33 cellular contexts compared by ENCODE assay signal in the genomic region with DNA sequence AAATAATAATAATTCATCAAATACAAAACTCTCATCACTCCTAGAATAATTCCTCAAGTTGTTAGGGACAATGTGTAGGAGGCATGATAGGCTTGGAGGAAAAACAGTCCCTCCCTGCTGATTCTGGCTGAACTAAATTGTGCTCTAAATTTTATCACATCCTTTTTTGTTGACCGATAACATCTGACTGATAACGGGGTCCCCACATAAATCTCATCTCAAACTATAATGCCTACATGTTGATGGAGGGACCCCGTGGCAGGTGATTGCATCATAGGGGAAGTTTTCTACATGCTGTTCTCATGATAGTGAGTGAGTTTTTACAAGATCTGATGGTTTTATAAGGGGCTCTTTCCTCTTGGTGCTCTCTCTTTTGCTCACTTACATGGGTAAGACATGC.
DNase-seq lines count a peak whose midpoint lies in the region; ATAC-seq, FAIRE-seq and TF ChIP-seq lines count a peak whose summit lies in the region.
"Had no signal": no experiment of that assay in that cellular context is flagged by ENCODE, and none has a peak within 500 bp of the region (broad histone marks: within the 10 kb centered on the region; RNA-seq: fewer than 3 reads in every experiment).

No MANE protein-coding gene starts in this region.

- in situ Hi-C loops in HepG2 (cut with HindIII; ENCODE audit: extremely low pct_ligation_motif_present, low pct_unique_long_range_greater_than_20kb), result no loop called here

- H3K4me3 ChIP-seq in SK-N-SH (ENCODE audit: low read depth in 2 of 2, low read length in 1 of 2) (no peak overlapping the region), HepG2 (replicated peaks in 1 of 3; ENCODE audit: insufficient read depth in 1 of 3, low read depth in 2 of 3, low read length in 3 of 3) (no peak overlapping the region), right lobe of liver (no peak overlapping the region), left lung (no peak overlapping the region)
- H3K4me3 ChIP-seq: A549; BLaER1; BLaER1 treated with 17β-estradiol and CSF1 and Interleukin-3, amounts not matched to agents 10 nM and 100 nM had no signal

- intact Hi-C loops in HepG2 (cut with micrococcal nuclease; ENCODE audit: unreplicated experiment) (no loop called here), right lobe of liver (cut with DNase I) (no loop called here), left lung (cut with DNase I) (no loop called here)

- WGBS in SK-N-SH (ENCODE audit: low lambda C conversion rate), result 11% methylated on average over 3 of the region's 3 CpGs
- 47% methylated on average over 3 of the region's 3 CpGs for WGBS in HepG2 (ENCODE audit: low lambda C conversion rate)
- WGBS in right lobe of liver (ENCODE audit: insufficient coverage, low coverage, low lambda C conversion rate, missing lambda C conversion rate), result 41% methylated on average over 3 of the region's 3 CpGs

- H3K9me3 ChIP-seq in SK-N-SH (no peaks in the 10 kb centered on the region), HepG2 (ENCODE audit: low read length) (peaks cover 93% of the 10 kb centered on the region), right lobe of liver (no peaks in the 10 kb centered on the region), left lung (peaks cover 0 to 12% of the 10 kb centered on the region in 2 donors)
- H3K9me3 ChIP-seq: A549; BE2C; BLaER1; BLaER1 treated with 17β-estradiol and CSF1 and Interleukin-3, amounts not matched to agents 10 nM and 100 nM; Caco-2 had no signal

- H3K9me2 ChIP-seq in SK-N-SH, result no peaks in the 10 kb centered on the region

- no peak for FAIRE-seq in HepG2 (lab: Jason Lieb, UNC)
- FAIRE-seq: A204.1, A549, D721Med had no signal

- TF ChIP-seq CTCF in SK-N-SH (IDR thresholded peaks at IDR 0.05), result no peak
- TF ChIP-seq CTCF in HepG2 (CRISPR knock-in tag; IDR thresholded peaks at IDR 0.05), result no peak
- no peak for TF ChIP-seq CTCF in right lobe of liver (IDR thresholded peaks at IDR 0.05)
- TF ChIP-seq CTCF in left lung (IDR thresholded peaks at IDR 0.05), result no peak

- DNase-seq in SK-N-SH (no peak), HepG2 (ENCODE audit: low spot score) (no peak), right lobe of liver (no peak), SK-N-DZ (ENCODE audit: low spot score) (peak; percentile 54), left lung (no peak)
- DNase-seq: 8988T; ACHN; AML-193; BE2C; C1 segment of cervical spinal cord; Caco-2; Calu3; CD4-positive, alpha-beta memory T cell; CD4-positive, alpha-beta T cell; CD4-positive, CD25-positive, alpha-beta regulatory T cell; CD8-positive, alpha-beta memory T cell; CD8-positive, alpha-beta T cell; COR-L47; DMS 273 treated with DMSO at 0.1 percent for 48 hours; DMS153; DMS53; DMS79; DMS79 treated with DMSO at 0.1 percent for 48 hours; DND-41; EL had no signal

- H2AFZ ChIP-seq in SK-N-SH (ENCODE audit: low read depth) (no peak overlapping the region), HepG2 (ENCODE audit: low read length) (no peak overlapping the region)

- H3K4me1 ChIP-seq in SK-N-SH (ENCODE audit: control insufficient read depth in 1 of 2, insufficient read depth in 2 of 2, low read depth in 1 of 2, low read length in 1 of 2), result no peaks in the 10 kb centered on the region; a peak in 1 of 4 replicates
- no peaks in the 10 kb centered on the region for H3K4me1 ChIP-seq in HepG2 (ENCODE audit: insufficient read depth, low read length)
- H3K4me1 ChIP-seq in right lobe of liver, result no peaks in the 10 kb centered on the region
- no peaks in the 10 kb centered on the region for H3K4me1 ChIP-seq in left lung
- H3K4me1 ChIP-seq: A549; BE2C; BLaER1; BLaER1 treated with 17β-estradiol and CSF1 and Interleukin-3, amounts not matched to agents 10 nM and 100 nM; Caco-2 had no signal

- BruUV-seq in HepG2 (replicated peaks; lab: Mats Ljungman, UMichigan), result no TSS peak

- POLR2A ChIA-PET in SK-N-SH (lab: Yijun Ruan, JAX), result no interaction called here
- POLR2A ChIA-PET in HepG2 (lab: Yijun Ruan, JAX), result no interaction called here

- H3K27ac ChIP-seq in SK-N-SH (ENCODE audit: low read depth in 2 of 2, low read length in 1 of 2) (peak overlapping the region in 1 of 2 experiments; percentile 72; a peak in 2 of 4 replicates), HepG2 (ENCODE audit: extremely low read length, insufficient read depth, low read length) (no peak overlapping the region), right lobe of liver (no peak overlapping the region), left lung (no peak overlapping the region)
- H3K27ac ChIP-seq: 22Rv1; A549; BLaER1; BLaER1 treated with 17β-estradiol and CSF1 and Interleukin-3, amounts not matched to agents 10 nM and 100 nM; C4-2B had no signal

- no peak overlapping the region for H3K4me2 ChIP-seq in SK-N-SH
- no peak overlapping the region for H3K4me2 ChIP-seq in HepG2 (ENCODE audit: low read depth, low read length)
- H3K4me2 ChIP-seq: A549; BLaER1; BLaER1 treated with 17β-estradiol and CSF1 and Interleukin-3, amounts not matched to agents 10 nM and 100 nM had no signal

- TF ChIP-seq POLR2A in HepG2 (IDR thresholded peaks at IDR 0.05; ENCODE audit: insufficient read depth in 1 of 2, low read depth in 2 of 2, low read length in 2 of 2) (no peak), right lobe of liver (IDR thresholded peaks at IDR 0.05) (no peak)

- no peaks in the 10 kb centered on the region for H3K79me2 ChIP-seq in SK-N-SH (ENCODE audit: insufficient read depth)
- no peaks in the 10 kb centered on the region for H3K79me2 ChIP-seq in HepG2 (ENCODE audit: insufficient read depth, low read length)

- no peaks in the 10 kb centered on the region for H3F3A ChIP-seq in SK-N-SH (replicated peaks; ENCODE audit: insufficient read depth)

- H3K36me3 ChIP-seq in SK-N-SH (replicated peaks in 1 of 2; ENCODE audit: control insufficient read depth in 1 of 2, insufficient read depth in 2 of 2, low read length in 1 of 2) (no peaks in the 10 kb centered on the region), HepG2 (replicated peaks in 1 of 2; ENCODE audit: control insufficient read depth in 1 of 2, insufficient read depth in 2 of 2, low read length in 2 of 2) (no peaks in the 10 kb centered on the region), right lobe of liver (no peaks in the 10 kb centered on the region), left lung (no peaks in the 10 kb centered on the region)
- H3K36me3 ChIP-seq: BE2C; BLaER1; BLaER1 treated with 17β-estradiol and CSF1 and Interleukin-3, amounts not matched to agents 10 nM and 100 nM had no signal

- TF ChIP-seq RAD21 in SK-N-SH (IDR thresholded peaks at IDR 0.05; ENCODE audit: low read length) (no peak), HepG2 (CRISPR knock-in tag; IDR thresholded peaks at IDR 0.05) (no peak)

- CTCF ChIA-PET in SK-N-SH (lab: Yijun Ruan, JAX), result no interaction called here
- CTCF ChIA-PET in HepG2 (lab: Yijun Ruan, JAX; ENCODE audit: low intra/inter-chr PET ratio, low total read pairs), result no interaction called here

- peak in 1 of 2 experiments; percentile 66; a peak in 1 of 4 replicates for TF ChIP-seq EP300 in SK-N-SH (IDR thresholded peaks at IDR 0.05; ENCODE audit: borderline replicate concordance in 1 of 2, low read depth in 1 of 2, low read length in 1 of 2)
- TF ChIP-seq EP300 in HepG2 (IDR thresholded peaks at IDR 0.05; ENCODE audit: low read depth in 2 of 2, low read length in 2 of 2), result no peak
- no peak for TF ChIP-seq EP300 in HepG2 (CRISPR knock-in tag; IDR thresholded peaks at IDR 0.05; ENCODE audit: borderline replicate concordance)

- no peak overlapping the region for H3K9ac ChIP-seq in SK-N-SH
- H3K9ac ChIP-seq in HepG2 (ENCODE audit: insufficient read depth, low read depth, low read length), result no peak overlapping the region
- H3K9ac ChIP-seq: BLaER1; BLaER1 treated with 17β-estradiol and CSF1 and Interleukin-3, amounts not matched to agents 10 nM and 100 nM had no signal

- ATAC-seq in SK-N-SH treated with all-trans-retinoic acid at 6 μM for 48 hours (no peak), HepG2 (no peak), right lobe of liver (no peak), left lung (no peak)
- ATAC-seq: A549; CD8-positive, alpha-beta T cell had no signal

- no peaks in the 10 kb centered on the region for H3K27me3 ChIP-seq in SK-N-SH (ENCODE audit: insufficient read depth)
- H3K27me3 ChIP-seq in HepG2 (ENCODE audit: control insufficient read depth in 1 of 2, insufficient read depth in 2 of 2, low read length in 2 of 2), result no peaks in the 10 kb centered on the region
- no peaks in the 10 kb centered on the region for H3K27me3 ChIP-seq in right lobe of liver
- H3K27me3 ChIP-seq in left lung, result no peaks in the 10 kb centered on the region
- H3K27me3 ChIP-seq: BE2C; BLaER1; BLaER1 treated with 17β-estradiol and CSF1 and Interleukin-3, amounts not matched to agents 10 nM and 100 nM had no signal

- H4K20me1 ChIP-seq in SK-N-SH (ENCODE audit: insufficient read depth) (no peaks in the 10 kb centered on the region), HepG2 (ENCODE audit: insufficient read depth, low read length) (no peaks in the 10 kb centered on the region)
- H4K20me1 ChIP-seq: BLaER1; BLaER1 treated with 17β-estradiol and CSF1 and Interleukin-3, amounts not matched to agents 10 nM and 100 nM had no signal

TF ChIP-seq in SK-N-SH treated with all-trans-retinoic acid at 6 μM for 48 hours, 23 proteins besides CTCF, POLR2A, EP300 and RAD21 (continues in another document):
- TF ChIP-seq ZNF70 (CRISPR knock-in tag; IDR thresholded peaks at IDR 0.05), result no peak
- no peak for TF ChIP-seq ZFP30 (CRISPR knock-in tag; IDR thresholded peaks at IDR 0.05)
- no peak for TF ChIP-seq OSR1 (CRISPR knock-in tag; IDR thresholded peaks at IDR 0.05)
- TF ChIP-seq ESRRG (CRISPR knock-in tag; IDR thresholded peaks at IDR 0.05), result no peak

TF ChIP-seq in HepG2, 621 proteins besides CTCF, POLR2A, EP300 and RAD21:
- TF ChIP-seq CEBPB (IDR thresholded peaks at IDR 0.05; ENCODE audit: borderline replicate concordance, low read depth, low read length) (0 out of 2 replicates have a peak, but pooled peaks have one; percentile 21), ELF1 (CRISPR knock-in tag; IDR thresholded peaks at IDR 0.05) (no peak), EEA1 (CRISPR knock-in tag; IDR thresholded peaks at IDR 0.05; ENCODE audit: borderline replicate concordance) (no peak), GABPA (IDR thresholded peaks at IDR 0.05; ENCODE audit: low read depth, low read length) (no peak), GABPA (CRISPR knock-in tag; IDR thresholded peaks at IDR 0.05; ENCODE audit: low read depth) (no peak)
TF ChIP-seq in HepG2: peak in this region for 1.
